1 cellular context compared by ENCODE assay signal in the genomic region with DNA sequence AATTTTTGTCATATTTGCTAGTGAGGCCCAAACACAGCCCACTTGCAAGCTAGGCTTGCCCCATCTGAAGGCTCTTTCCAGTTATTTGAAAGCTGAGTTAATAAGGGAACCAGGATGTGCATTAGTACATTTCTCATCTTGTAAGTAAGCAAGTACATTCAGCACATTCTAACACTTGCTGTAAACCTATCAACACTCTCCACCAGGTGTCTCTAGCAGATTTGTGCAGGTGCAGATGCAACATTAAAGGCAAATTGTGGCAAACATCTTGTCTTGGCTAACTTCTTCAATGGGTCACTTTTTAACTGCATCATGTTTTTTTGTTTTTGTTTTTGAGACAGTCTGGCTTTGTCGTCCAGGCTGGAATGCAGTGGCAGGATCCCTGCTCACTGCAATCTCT.
TF ChIP-seq lines count a peak whose summit lies in the region.

No MANE protein-coding gene starts in this region.

TF ChIP-seq in A549, 52 proteins besides CTCF, POLR2A, EP300 and RAD21 (continued from another document):
- TF ChIP-seq FOXS1 (CRISPR knock-in tag; IDR thresholded peaks at IDR 0.05): no peak
- TF ChIP-seq NPAS2 (CRISPR knock-in tag; IDR thresholded peaks at IDR 0.05; ENCODE audit: borderline replicate concordance): no peak
- no peak for TF ChIP-seq MYC (IDR thresholded peaks at IDR 0.05; ENCODE audit: borderline replicate concordance, low read length)
- TF ChIP-seq ZSCAN20 (CRISPR knock-in tag; IDR thresholded peaks at IDR 0.05): no peak
- no peak for TF ChIP-seq HOXA7 (CRISPR knock-in tag; IDR thresholded peaks at IDR 0.05)
- TF ChIP-seq SMC3 (IDR thresholded peaks at IDR 0.05): peak; percentile 77
- TF ChIP-seq, protein P1, sequence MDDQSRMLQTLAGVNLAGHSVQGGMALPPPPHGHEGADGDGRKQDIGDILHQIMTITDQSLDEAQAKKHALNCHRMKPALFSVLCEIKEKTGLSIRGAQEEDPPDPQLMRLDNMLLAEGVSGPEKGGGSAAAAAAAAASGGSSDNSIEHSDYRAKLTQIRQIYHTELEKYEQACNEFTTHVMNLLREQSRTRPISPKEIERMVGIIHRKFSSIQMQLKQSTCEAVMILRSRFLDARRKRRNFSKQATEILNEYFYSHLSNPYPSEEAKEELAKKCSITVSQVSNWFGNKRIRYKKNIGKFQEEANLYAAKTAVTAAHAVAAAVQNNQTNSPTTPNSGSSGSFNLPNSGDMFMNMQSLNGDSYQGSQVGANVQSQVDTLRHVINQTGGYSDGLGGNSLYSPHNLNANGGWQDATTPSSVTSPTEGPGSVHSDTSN (IDR thresholded peaks at IDR 0.05): no peak
- TF ChIP-seq FOSL2 (IDR thresholded peaks at IDR 0.05): no peak
- no peak for TF ChIP-seq FOSL2 (CRISPR knock-in tag; IDR thresholded peaks at IDR 0.05)
